8 cellular contexts compared by ENCODE assay signal in the genomic region with DNA sequence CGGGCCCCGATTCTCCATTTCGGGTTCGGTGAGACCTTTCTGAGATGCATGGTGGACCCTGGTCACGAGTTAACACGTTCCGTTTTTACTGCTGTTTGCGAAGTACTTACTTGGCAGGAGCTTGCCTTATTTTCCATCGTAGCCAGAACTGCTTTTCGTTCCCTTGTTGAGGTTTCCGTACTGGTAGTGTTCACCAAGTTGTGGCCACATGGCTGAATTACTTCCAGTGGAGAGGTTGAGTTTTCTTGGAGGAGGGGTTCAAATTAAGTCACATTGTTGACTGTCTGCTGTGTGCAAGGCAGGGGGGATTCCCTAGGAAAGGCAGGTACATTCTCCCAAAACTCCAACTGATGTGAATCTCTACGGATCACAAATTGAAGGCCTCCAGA. TPM values are rescaled to one million over a fixed set of nuclear protein-coding genes. Genes with fewer than 3 reads are reported as not detected.
A peak's percentile ranks its signal among the peaks of the same experiment; 100 is the strongest.
DNase-seq lines count a peak whose midpoint lies in the region; ATAC-seq, FAIRE-seq and TF ChIP-seq lines count a peak whose summit lies in the region.

No MANE protein-coding gene starts in this region.

- H3K9me3 ChIP-seq in SU-DHL-6 (ENCODE audit: insufficient read depth, low read length), result no peaks in the 10 kb centered on the region
- no peaks in the 10 kb centered on the region for H3K9me3 ChIP-seq in prostate gland

- intact Hi-C loops in prostate gland (cut with DNase I), result loop anchor here (10.0 kb wide), 1 partner anchor 353 kb away; a partner anchor contains a TSS

- peak overlapping the region; percentile 55; the same call in 1 of the 2 replicates for H3K9ac ChIP-seq in SU-DHL-6 (ENCODE audit: low read length)

- H3K4me2 ChIP-seq in SU-DHL-6 (ENCODE audit: low read depth, low read length, poor library complexity, severe bottlenecking), result peak overlapping the region; percentile 95

- H3F3A ChIP-seq in SU-DHL-6 (ENCODE audit: insufficient read depth), result peaks cover 24% of the 10 kb centered on the region

- H3K36me3 ChIP-seq in SU-DHL-6 (ENCODE audit: low read length) (no peaks in the 10 kb centered on the region), prostate gland (no peaks in the 10 kb centered on the region)

- no peak for FAIRE-seq in HTR-8/SVneo (lab: Jason Lieb, UNC)

- no peak for TF ChIP-seq POLR2A in prostate gland (IDR thresholded peaks at IDR 0.05)

- H3K9me2 ChIP-seq in SU-DHL-6 (replicated peaks; ENCODE audit: insufficient read depth, low read length), result no peaks in the 10 kb centered on the region

- in situ Hi-C loops in GM13976 (cut with MboI; ENCODE audit: low sequenced_read_pairs, unreplicated experiment), result no loop called here

- H3K79me2 ChIP-seq in SU-DHL-6 (ENCODE audit: insufficient read depth, low read length), result no peaks in the 10 kb centered on the region

- TF ChIP-seq CTCF in SU-DHL-6 (IDR thresholded peaks at IDR 0.05; ENCODE audit: insufficient read depth, low read length, poor library complexity, severe bottlenecking) (no peak), fibroblast of the aortic adventitia (IDR thresholded peaks at IDR 0.05; ENCODE audit: insufficient read depth, low read length) (no peak), prostate gland (IDR thresholded peaks at IDR 0.05) (no peak), GM13976 (IDR thresholded peaks at IDR 0.05; ENCODE audit: borderline replicate concordance, control extremely low read depth, extremely low read depth, insufficient read depth, missing control alignments) (no peak)

- peak overlapping the region; percentile 75 for H2AFZ ChIP-seq in SU-DHL-6 (ENCODE audit: low read depth, low read length, severe bottlenecking)

- H3K4me1 ChIP-seq in prostate gland (replicated peaks), result peaks cover 3% of the 10 kb centered on the region

- no peak for DNase-seq in fibroblast of the aortic adventitia (ENCODE audit: low read depth)
- DNase-seq in prostate gland (ENCODE audit: low spot score), result no peak
- no peak for DNase-seq in HTR-8/SVneo (ENCODE audit: insufficient read length, low spot score)
- no peak for DNase-seq in GM13976 (ENCODE audit: low spot score)
- no peak for DNase-seq in GM19240 (ENCODE audit: insufficient read length, low spot score)

- H3K27me3 ChIP-seq in SU-DHL-6 (ENCODE audit: low read length) (no peaks in the 10 kb centered on the region), prostate gland (replicated peaks; ENCODE audit: insufficient read depth) (no peaks in the 10 kb centered on the region)

- ATAC-seq in HG02571 (IDR thresholded peaks at IDR 0.05; ENCODE audit: unreplicated experiment), result no peak

- H3K4me3 ChIP-seq in GM08714 (ENCODE audit: low read length), result peak overlapping the region; percentile 33; the same call in 1 of the 2 replicates
- peak overlapping the region; percentile 71 for H3K4me3 ChIP-seq in SU-DHL-6 (ENCODE audit: insufficient read depth, low read length, poor library complexity, severe bottlenecking)
- H3K4me3 ChIP-seq in fibroblast of the aortic adventitia (ENCODE audit: low read depth, low read length), result peak overlapping the region; percentile 66
- peak overlapping the region; percentile 69 to 70 for H3K4me3 ChIP-seq in prostate gland

- no peaks in the 10 kb centered on the region for H4K20me1 ChIP-seq in SU-DHL-6 (ENCODE audit: low read depth, low read length)

- H3K27ac ChIP-seq in SU-DHL-6 (ENCODE audit: low read depth, low read length) (no peak overlapping the region), prostate gland (peak overlapping the region; percentile 81 to 91)

- WGBS in prostate gland, result 7% methylated on average over 12 of the region's 12 CpGs

RNA-seq across cellular contexts. Expression of a gene that starts 4.0 kb away (rescaled TPM):
- total RNA-seq in fibroblast of the aortic adventitia (ENCODE audit: low replicate concordance) (20.3 and 32.7 TPM in 2 replicates), prostate gland (10 to 100 TPM; 36.3 to 83.3 TPM)
